In the genomic region with DNA sequence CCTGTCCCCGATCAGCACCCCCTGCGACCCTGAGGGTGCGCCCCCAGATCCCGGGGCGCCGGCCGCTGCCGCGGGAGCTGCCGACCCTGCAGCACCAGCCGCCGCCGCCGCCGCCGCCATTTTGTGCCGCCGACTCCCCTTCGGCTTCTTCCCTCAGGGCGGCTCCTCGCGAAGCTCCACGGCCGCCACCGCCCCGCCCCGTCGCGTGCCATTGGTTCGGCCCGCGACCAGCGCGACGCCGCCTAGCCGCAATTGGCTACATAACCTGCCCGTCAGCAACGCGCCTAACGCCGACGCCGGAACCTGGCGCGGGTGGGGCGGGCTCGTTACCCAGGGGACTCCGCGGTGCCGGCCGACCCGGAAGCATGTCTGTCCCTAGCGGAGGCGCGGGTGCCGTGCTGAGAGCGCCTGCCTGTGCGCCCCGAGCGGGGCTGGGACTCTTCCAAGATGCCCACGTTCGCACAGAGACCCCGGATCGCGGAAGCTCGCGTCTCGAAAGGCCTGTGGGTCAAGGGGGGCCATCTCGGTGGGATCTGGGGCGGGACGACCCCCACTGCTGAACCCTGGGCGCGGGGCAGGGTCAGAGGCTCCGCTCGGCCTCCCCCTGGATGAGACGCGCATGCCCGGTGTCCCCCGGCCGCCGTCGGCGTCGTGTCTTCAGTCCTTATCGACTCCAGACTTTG, we compare ENCODE assay signal across 8 cellular contexts. TPM values are rescaled to one million over a fixed set of nuclear protein-coding genes. Genes with fewer than 3 reads are reported as not detected.
DNase-seq lines count a peak whose midpoint lies in the region; ATAC-seq and TF ChIP-seq lines count a peak whose summit lies in the region.

A gene (minus strand): TSS at position 149 of the 683 bp plus-strand sequence. CDS start 29 bp downstream, at position 120.

- TF ChIP-seq CTCF in osteoblast (IDR thresholded peaks at IDR 0.05; ENCODE audit: extremely low read depth, low read depth, low read length) (peak; percentile 43), thoracic aorta (IDR thresholded peaks at IDR 0.05) (peak; percentile 77)

- peak within 1 kb of the TSS; percentile 100 for H3K4me2 ChIP-seq in osteoblast (ENCODE audit: insufficient read depth, low read length)

- peak within 1 kb of the TSS; percentile 88 for H2AFZ ChIP-seq in osteoblast (ENCODE audit: low read length)

- H3K27ac ChIP-seq in osteoblast (ENCODE audit: low read depth, low read length) (peak within 1 kb of the TSS; percentile 89), thoracic aorta (peak within 1 kb of the TSS; percentile 86 to 87)

- ATAC-seq in HG02610 (IDR thresholded peaks at IDR 0.05; ENCODE audit: unreplicated experiment) = peak; percentile 95
- peak; percentile 96 for ATAC-seq in SK-N-SH treated with all-trans-retinoic acid at 6 μM for 48 hours
- ATAC-seq in activated naive CD4-positive, alpha-beta T cell treated with anti-CD3 and anti-CD28 coated beads, Interleukin-2, amount 50 U/mL, for 72 hours = peak; percentile 98
- ATAC-seq in thoracic aorta (ENCODE audit: insufficient number of reproducible peaks, low FRiP score, low read depth) = peak; percentile 95

- H3K36me3 Mint-ChIP-seq in activated naive CD4-positive, alpha-beta T cell treated with anti-CD3 and anti-CD28 coated beads, Interleukin-2, amount 50 U/mL, for 72 hours = peaks cover 38 to 44% of the 10 kb centered on the region in 2 donors

- H4K20me1 ChIP-seq in osteoblast (ENCODE audit: insufficient read depth, low read length) = peaks cover 35% of the 10 kb centered on the region

- H3K79me2 ChIP-seq in osteoblast (ENCODE audit: insufficient read depth, low read length) = peaks cover 78% of the 10 kb centered on the region

- DNase-seq in NCI-H1092 (lab: John Stamatoyannopoulos, UW) (peak; percentile 86), glomerular visceral epithelial cell (ENCODE audit: extremely low spot score) (peak; percentile 99), osteoblast (ENCODE audit: insufficient read length, low spot score, missing footprints) (peak; percentile 100), thoracic aorta (ENCODE audit: low spot score) (peak; percentile 87)
- DNase-seq in activated naive CD4-positive, alpha-beta T cell treated with anti-CD3 and anti-CD28 coated beads, Interleukin-2, amount 50 U/mL, for 72 hours (ENCODE audit: low spot score in 2 of 2) = peak; percentile 99 to 100

- H3K4me1 ChIP-seq in osteoblast (ENCODE audit: insufficient read depth, low read length) (peaks cover 23% of the 10 kb centered on the region), thoracic aorta (ENCODE audit: control insufficient read depth in 1 of 2, low read depth in 2 of 2) (peaks cover 20 to 35% of the 10 kb centered on the region in 2 donors)

- peaks cover 57% of the 10 kb centered on the region for H3K36me3 ChIP-seq in osteoblast (ENCODE audit: insufficient read depth, low read length)
- H3K36me3 ChIP-seq in thoracic aorta = peaks cover 55% of the 10 kb centered on the region

- H3K9me3 ChIP-seq in osteoblast (ENCODE audit: low read depth, low read length) (no peaks in the 10 kb centered on the region), thoracic aorta (no peaks in the 10 kb centered on the region)

- H3K27ac Mint-ChIP-seq in activated naive CD4-positive, alpha-beta T cell treated with anti-CD3 and anti-CD28 coated beads, Interleukin-2, amount 50 U/mL, for 72 hours = peak within 1 kb of the TSS; percentile 95 to 96

- H3K27me3 ChIP-seq in osteoblast (ENCODE audit: insufficient read depth, low read length) = no peaks in the 10 kb centered on the region
- no peaks in the 10 kb centered on the region for H3K27me3 ChIP-seq in thoracic aorta (replicated peaks; ENCODE audit: insufficient read depth)

- TF ChIP-seq POLR2A in GM10847 (IDR thresholded peaks at IDR 0.05; ENCODE audit: extremely low read depth, insufficient read length) = peak; percentile 87

- H3K9me3 Mint-ChIP-seq in activated naive CD4-positive, alpha-beta T cell treated with anti-CD3 and anti-CD28 coated beads, Interleukin-2, amount 50 U/mL, for 72 hours = no peaks in the 10 kb centered on the region

- H3K4me3 ChIP-seq in osteoblast (ENCODE audit: insufficient read depth, low read length) (peak within 1 kb of the TSS; percentile 99), thoracic aorta (peak within 1 kb of the TSS; percentile 94)

TF ChIP-seq in SK-N-SH treated with all-trans-retinoic acid at 6 μM for 48 hours, 23 proteins besides CTCF, POLR2A, EP300 and RAD21:
- no peak for TF ChIP-seq ESRRG (CRISPR knock-in tag; IDR thresholded peaks at IDR 0.05)
- no peak for TF ChIP-seq RARB (CRISPR knock-in tag; IDR thresholded peaks at IDR 0.05)
- no peak for TF ChIP-seq ZNF565 (CRISPR knock-in tag; conservative IDR thresholded peaks at IDR 0.05; ENCODE audit: low read depth)
- 0 out of 2 replicates have a peak, but pooled peaks have one; percentile 31 for TF ChIP-seq GLIS3 (CRISPR knock-in tag; IDR thresholded peaks at IDR 0.05)

RNA-seq across cellular contexts. Expression of the gene that starts here (rescaled TPM):
- total RNA-seq in activated naive CD4-positive, alpha-beta T cell treated with anti-CD3 and anti-CD28 coated beads, Interleukin-2, amount 50 U/mL, for 72 hours = 100 to 1,000 TPM; 108 to 174 TPM
- 138 and 139 TPM in 2 replicates for total RNA-seq in osteoblast
- 100 to 1,000 TPM; 214 to 313 TPM for total RNA-seq in thoracic aorta

Comparison
In these comparisons a context has a peak if more than half of its experiments do, and no peak if none do; other contexts are left out.
1. Peak in every context shown above with its lines: DNase-seq, ATAC-seq, H3K4me3 ChIP-seq and H3K27ac ChIP-seq.